In genomic region chr6:137497722-137498463, GRCh38 we compare ENCODE assay signal across 9 cellular contexts. TPM values are rescaled to one million over a fixed set of nuclear protein-coding genes. Genes with fewer than 3 reads are reported as not detected.
A peak's percentile ranks its signal among the peaks of the same experiment; 100 is the strongest.
DNase-seq lines count a peak whose midpoint lies in the region; ATAC-seq and TF ChIP-seq lines count a peak whose summit lies in the region.
"Had no signal": no experiment of that assay in that cellular context is flagged by ENCODE, and none has a peak within 500 bp of the region (broad histone marks: within the 10 kb centered on the region; RNA-seq: fewer than 3 reads in every experiment).

No MANE protein-coding gene starts in this region.

- DNase-seq in stimulated activated CD4-positive, alpha-beta T cell treated with anti-CD3 and anti-CD28 coated beads, Interleukin-15, amount 100 ng/mL, for 24 hours: peak; percentile 31
- DNase-seq in stimulated activated CD4-positive, alpha-beta T cell treated with anti-CD3 and anti-CD28 coated beads, Interleukin-2, amount 100 ng/mL, for 48 hours: no peak
- DNase-seq in ascending aorta (ENCODE audit: low spot score in 2 of 2) (no peak), lower lobe of right lung (peak; percentile 46), upper lobe of right lung (no peak), KBM-7 (no peak)
- DNase-seq: DND-41 had no signal

- TF ChIP-seq CTCF in ascending aorta (IDR thresholded peaks at IDR 0.05): no peak
- TF ChIP-seq CTCF in lower lobe of right lung (IDR thresholded peaks at IDR 0.05): no peak
- TF ChIP-seq CTCF in upper lobe of right lung (IDR thresholded peaks at IDR 0.05): no peak

- H3K4me1 ChIP-seq in ascending aorta (peaks cover 0 to 18% of the 10 kb centered on the region in 2 donors), lower lobe of right lung (peaks cover 41% of the 10 kb centered on the region), upper lobe of right lung (peaks cover 19% of the 10 kb centered on the region)

- in situ Hi-C loops in KBM-7 (cut with MboI; ENCODE audit: low pct_unique_long_range_greater_than_20kb, low sequenced_read_pairs): no loop called here

- H3K4me3 ChIP-seq in ascending aorta: peak overlapping the region; percentile 26 to 35
- peak overlapping the region; percentile 30 for H3K4me3 ChIP-seq in lower lobe of right lung
- H3K4me3 ChIP-seq in upper lobe of right lung: peak overlapping the region; percentile 11

- H3K9me3 ChIP-seq in ascending aorta: no peaks in the 10 kb centered on the region
- H3K9me3 ChIP-seq in lower lobe of right lung: no peaks in the 10 kb centered on the region
- no peaks in the 10 kb centered on the region for H3K9me3 ChIP-seq in upper lobe of right lung

- H3K27ac ChIP-seq in ascending aorta (no peak overlapping the region), lower lobe of right lung (no peak overlapping the region), upper lobe of right lung (no peak overlapping the region)

- intact Hi-C loops in ascending aorta (cut with DNase I): no loop called here
- intact Hi-C loops in lower lobe of right lung (cut with DNase I): no loop called here
- intact Hi-C loops in upper lobe of right lung (cut with DNase I): no loop called here

- H3K36me3 ChIP-seq in ascending aorta (no peaks in the 10 kb centered on the region), lower lobe of right lung (no peaks in the 10 kb centered on the region), upper lobe of right lung (no peaks in the 10 kb centered on the region)

- ATAC-seq in lower lobe of right lung (peak; percentile 64 to 76), upper lobe of right lung (peak; percentile 54), GM18517 (IDR thresholded peaks at IDR 0.05; ENCODE audit: unreplicated experiment) (no peak), HG02870 (IDR thresholded peaks at IDR 0.05; ENCODE audit: unreplicated experiment) (no peak)

- H3K27me3 ChIP-seq in ascending aorta: peaks cover 4% of the 10 kb centered on the region
- peaks cover 92% of the 10 kb centered on the region for H3K27me3 ChIP-seq in lower lobe of right lung (ENCODE audit: low read depth)
- H3K27me3 ChIP-seq in upper lobe of right lung: peaks cover 86% of the 10 kb centered on the region

RNA-seq across cellular contexts. Expression of gene OLIG3, which starts 3.7 kb away (rescaled TPM):
- total RNA-seq in ascending aorta (not detected), lower lobe of right lung (not detected), upper lobe of right lung (not detected)

Comparison
In these comparisons a context has a peak if more than half of its experiments do, and no peak if none do; other contexts are left out.
1. DNase-seq: peak in stimulated activated CD4-positive, alpha-beta T cell treated with anti-CD3 and anti-CD28 coated beads, Interleukin-15, amount 100 ng/mL, for 24 hours (single experiment) and lower lobe of right lung (single experiment); none in stimulated activated CD4-positive, alpha-beta T cell treated with anti-CD3 and anti-CD28 coated beads, Interleukin-2, amount 100 ng/mL, for 48 hours (0 of 2), ascending aorta (0 of 2), upper lobe of right lung (single experiment) and KBM-7 (single experiment).
2. ATAC-seq: peak in lower lobe of right lung (2 of 2) and upper lobe of right lung (single experiment); none in GM18517 (single experiment) and HG02870 (single experiment).
3. Peak in every context shown above with its lines, with median percentiles within 50 percentile points of each other: H3K4me3 ChIP-seq.